ENCODE assay signal across 29 cellular contexts in genomic region chr14:76006253-76006652, GRCh38.
"Had no signal": no experiment of that assay in that cellular context is flagged by ENCODE, and none has a peak within 500 bp of the region (broad histone marks: within the 10 kb centered on the region; RNA-seq: fewer than 3 reads in every experiment).

No MANE protein-coding gene starts in this region.

- H3K9ac ChIP-seq: parathyroid adenoma had no signal

- H3K4me3 ChIP-seq: prostate gland, right atrium auricular region, right lobe of liver, skin epidermis, smooth muscle cell, spleen, thoracic aorta, thyroid gland, tibial nerve, upper lobe of right lung, uterus had no signal

- DNase-seq: naive thymus-derived CD4-positive, alpha-beta T cell; natural killer cell; nucleus accumbens; posterior cingulate gyrus; retina; right lobe of liver; spleen; stimulated activated CD4-positive, alpha-beta T cell treated with anti-CD3 and anti-CD28 coated beads, Interleukin-12 subunit alpha, Interleukin-12 subunit beta, amount 100 ng/mL, for 4 hours; stimulated activated CD4-positive, alpha-beta T cell treated with anti-CD3 and anti-CD28 coated beads, Interleukin-1b, Interleukin-23, amount 100 ng/mL, for 48 hours; stimulated activated CD4-positive, alpha-beta T cell treated with anti-CD3 and anti-CD28 coated beads, Interleukin-4, amount 100 ng/mL, for 1 hour; stimulated activated CD4-positive, alpha-beta T cell treated with anti-CD3 and anti-CD28 coated beads, Interleukin-4, amount 100 ng/mL, for 4 hours; stimulated activated CD8-positive, alpha-beta memory T cell treated with anti-CD3 and anti-CD28 coated beads, Interleukin-4, amount 100 ng/mL, for 48 hours; stimulated activated naive CD4-positive, alpha-beta T cell; stimulated activated naive CD8-positive, alpha-beta T cell treated with anti-CD3 and anti-CD28 coated beads, Interleukin-15, amount 100 ng/mL, for 72 hours; stimulated activated naive CD8-positive, alpha-beta T cell treated with anti-CD3 and anti-CD28 coated beads, Interleukin-15, Interleukin-2, amounts not matched to agents 100 U/mL and 50 U/mL, for 24 hours; thyroid gland; upper lobe of right lung; uterus had no signal

- H3K27me3 ChIP-seq: neutrophil, right atrium auricular region, right lobe of liver, spleen, thyroid gland, tibial nerve, upper lobe of right lung, uterus had no signal

- H3K9me3 ChIP-seq: neutrophil, prostate gland, right lobe of liver, thoracic aorta, thyroid gland, upper lobe of right lung had no signal

- H3K4me1 Mint-ChIP-seq: naive thymus-derived CD4-positive, alpha-beta T cell; natural killer cell; stimulated activated memory B cell treated with anti-CD40 and anti-IgM and Interleukin-4, amounts not matched to agents 10 μg/mL and 1 μg/mL and 100 μg/mL, for 72 hours; stimulated activated naive CD8-positive, alpha-beta T cell treated with anti-CD3 and anti-CD28 coated beads, Interleukin-15, amount 100 ng/mL, for 72 hours had no signal

- H3K4me3 Mint-ChIP-seq: naive thymus-derived CD4-positive, alpha-beta T cell; natural killer cell; nephron; stimulated activated memory B cell treated with anti-CD40 and anti-IgM and Interleukin-4, amounts not matched to agents 10 μg/mL and 1 μg/mL and 100 μg/mL, for 72 hours; stimulated activated naive CD8-positive, alpha-beta T cell treated with anti-CD3 and anti-CD28 coated beads, Interleukin-15, amount 100 ng/mL, for 72 hours; type B pancreatic cell had no signal

- H3K4me1 ChIP-seq: prostate gland, right atrium auricular region, spleen, thyroid gland, tibial nerve, upper lobe of right lung, uterus had no signal

- H3K36me3 ChIP-seq: neutrophil, prostate gland, uterus had no signal

- H3K27ac ChIP-seq: neutrophil, parathyroid adenoma, prostate gland, right atrium auricular region, right lobe of liver, skin epidermis, spleen, thoracic aorta, thyroid gland, tibial nerve, upper lobe of right lung, uterus had no signal

- H3K27ac Mint-ChIP-seq: naive thymus-derived CD4-positive, alpha-beta T cell; natural killer cell; nephron; stimulated activated memory B cell treated with anti-CD40 and anti-IgM and Interleukin-4, amounts not matched to agents 10 μg/mL and 1 μg/mL and 100 μg/mL, for 72 hours; stimulated activated naive CD8-positive, alpha-beta T cell treated with anti-CD3 and anti-CD28 coated beads, Interleukin-15, amount 100 ng/mL, for 72 hours; type B pancreatic cell had no signal

- ATAC-seq: naive thymus-derived CD4-positive, alpha-beta T cell; natural killer cell; right lobe of liver; stimulated activated memory B cell treated with anti-CD40 and anti-IgM and Interleukin-4, amounts not matched to agents 10 μg/mL and 1 μg/mL and 100 μg/mL, for 72 hours; stimulated activated naive CD8-positive, alpha-beta T cell treated with anti-CD3 and anti-CD28 coated beads, Interleukin-15, amount 100 ng/mL, for 72 hours; stimulated activated naive CD8-positive, alpha-beta T cell treated with anti-CD3 and anti-CD28 coated beads, Interleukin-15, Interleukin-2, amounts not matched to agents 100 U/mL and 50 U/mL, for 24 hours; upper lobe of right lung had no signal

- H3K27me3 Mint-ChIP-seq: naive thymus-derived CD4-positive, alpha-beta T cell; stimulated activated memory B cell treated with anti-CD40 and anti-IgM and Interleukin-4, amounts not matched to agents 10 μg/mL and 1 μg/mL and 100 μg/mL, for 72 hours; stimulated activated naive CD8-positive, alpha-beta T cell treated with anti-CD3 and anti-CD28 coated beads, Interleukin-15, amount 100 ng/mL, for 72 hours; type B pancreatic cell had no signal

- H2AFZ ChIP-seq: parathyroid adenoma had no signal

- H3K4me2 ChIP-seq: smooth muscle cell had no signal
